Comparison of ENCODE assay signal across 8 cellular contexts in the genomic region with DNA sequence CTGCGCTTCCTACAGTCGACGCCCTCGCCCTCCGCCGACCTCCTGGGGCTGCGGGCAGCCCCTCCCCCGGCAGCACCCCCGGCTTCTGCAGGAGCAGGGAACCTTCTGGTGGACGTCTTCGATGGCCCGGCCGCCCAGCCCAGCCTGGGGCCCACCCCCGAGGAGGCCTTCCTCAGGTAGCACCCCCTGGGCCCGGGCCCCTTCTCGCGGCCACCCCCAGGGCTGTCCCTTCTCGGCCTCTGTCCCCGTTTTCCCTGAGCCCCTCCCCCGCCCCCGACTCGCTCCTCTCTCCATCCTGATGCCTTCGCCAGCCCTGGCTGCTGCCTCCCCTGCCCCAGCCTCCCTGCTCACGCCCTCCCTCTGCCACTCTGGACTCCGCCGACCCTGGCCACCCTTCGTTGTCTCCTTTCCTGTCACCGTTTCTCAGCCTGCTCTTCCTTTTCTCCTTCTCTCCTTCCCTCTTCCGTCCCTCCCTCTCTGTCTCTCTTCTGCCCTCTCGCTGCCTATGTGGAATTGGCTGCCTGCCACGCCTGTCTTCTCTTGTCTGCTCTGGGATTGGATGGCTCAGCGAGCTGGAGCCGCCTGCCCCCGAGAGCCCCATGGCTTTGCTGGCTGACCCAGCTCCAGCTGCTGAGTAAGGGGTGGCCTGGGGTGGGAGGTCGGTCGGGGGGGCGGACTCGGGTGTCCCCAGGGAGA. TPM values are rescaled to one million over a fixed set of nuclear protein-coding genes. Genes with fewer than 3 reads are reported as not detected.
DNase-seq lines count a peak whose midpoint lies in the region; ATAC-seq and TF ChIP-seq lines count a peak whose summit lies in the region.

No MANE protein-coding gene starts in this region.

- no peak for TF ChIP-seq RAD21 in HCT116 (IDR thresholded peaks at IDR 0.05; ENCODE audit: low read depth)
- no peak for TF ChIP-seq RAD21 in SK-N-SH (IDR thresholded peaks at IDR 0.05; ENCODE audit: low read length)

- peaks cover 13 to 21% of the 10 kb centered on the region in 2 experiments for H3K36me3 ChIP-seq in HCT116 (ENCODE audit: control insufficient read depth in 1 of 2, insufficient read depth in 2 of 2, low read length in 2 of 2)
- peaks cover 16 to 29% of the 10 kb centered on the region in 2 experiments for H3K36me3 ChIP-seq in SK-N-SH (replicated peaks in 1 of 2; ENCODE audit: control insufficient read depth in 1 of 2, insufficient read depth in 2 of 2, low read length in 1 of 2)

- BruUV-seq in HCT116 (replicated peaks; lab: Mats Ljungman, UMichigan): no TSS peak

- H3K4me1 ChIP-seq in HCT116 (ENCODE audit: control insufficient read depth in 1 of 2, insufficient read depth in 2 of 2, low read length in 2 of 2) (peaks cover 4 to 16% of the 10 kb centered on the region in 2 experiments; a peak in 3 of 4 replicates), SK-N-SH (ENCODE audit: control insufficient read depth in 1 of 2, insufficient read depth in 2 of 2, low read depth in 1 of 2, low read length in 1 of 2) (peaks cover 0 to 16% of the 10 kb centered on the region in 2 experiments; a peak in 1 of 4 replicates), foreskin keratinocyte (no peaks in the 10 kb centered on the region)

- H3K27ac Mint-ChIP-seq in CD14-positive monocyte: peak overlapping the region in 2 of 7 donors; percentile 13 to 73

- H3K79me2 ChIP-seq in HCT116 (ENCODE audit: insufficient read depth, low read length) (no peaks in the 10 kb centered on the region), SK-N-SH (ENCODE audit: insufficient read depth) (no peaks in the 10 kb centered on the region)

- intact Hi-C loops in HCT116 (cut with micrococcal nuclease) (no loop called here), CD14-positive monocyte (cut with micrococcal nuclease) (no loop called here)

- peak overlapping the region; percentile 29; the same call in 1 of the 2 replicates for H3K27ac ChIP-seq in HCT116 (ENCODE audit: low read depth, low read length)
- H3K27ac ChIP-seq in SK-N-SH (ENCODE audit: low read depth in 2 of 2, low read length in 1 of 2): peak overlapping the region in 1 of 2 experiments; percentile 73; a peak in 1 of 4 replicates
- H3K27ac ChIP-seq in foreskin keratinocyte: no peak overlapping the region

- H3K4me3 Mint-ChIP-seq in CD14-positive monocyte: no peak overlapping the region

- H3K9me2 ChIP-seq in HCT116 (ENCODE audit: insufficient read depth): no peaks in the 10 kb centered on the region
- no peaks in the 10 kb centered on the region for H3K9me2 ChIP-seq in SK-N-SH

- POLR2A ChIA-PET in HCT116 (lab: Charles Lee): no interaction called here
- POLR2A ChIA-PET in SK-N-SH (lab: Yijun Ruan, JAX): interaction anchor here (0.9 kb wide), 1 partner anchor 11 kb away, joined by 7 read pairs; a partner anchor contains a TSS

- DNase-seq in HCT116 (ENCODE audit: low read depth, low spot score) (no peak), SK-N-SH (peak; percentile 97), foreskin keratinocyte (peak in 1 of 2 donors; percentile 18), non-pigmented ciliary epithelial cell (ENCODE audit: low read depth) (peak; percentile 60), RKO (ENCODE audit: low spot score) (no peak), CD14-positive monocyte (ENCODE audit: low spot score) (no peak), germinal center (ENCODE audit: low spot score) (no peak)

- H3K9ac ChIP-seq in HCT116 (ENCODE audit: low read length) (no peak overlapping the region), SK-N-SH (no peak overlapping the region)

- TF ChIP-seq CTCF in HCT116 (IDR thresholded peaks at IDR 0.05 in 2 of 3, conservative IDR thresholded peaks at IDR 0.05 in 1 of 3; ENCODE audit: borderline replicate concordance in 1 of 3, insufficient read depth in 1 of 3, low read depth in 2 of 3, low read length in 2 of 3) (no peak), SK-N-SH (IDR thresholded peaks at IDR 0.05) (0 out of 2 replicates have a peak, but pooled peaks have one; percentile 7), foreskin keratinocyte (conservative IDR thresholded peaks at IDR 0.05) (peak; percentile 40), CD14-positive monocyte (IDR thresholded peaks at IDR 0.05) (no peak)

- H3K4me1 Mint-ChIP-seq in CD14-positive monocyte: peaks cover 5% of the 10 kb centered on the region

- H3K4me2 ChIP-seq in HCT116 (ENCODE audit: low read length) (no peak overlapping the region), SK-N-SH (peak overlapping the region; percentile 34; the same call in 1 of the 2 replicates)

- H3K27me3 ChIP-seq in HCT116 (ENCODE audit: insufficient read depth, low read length): no peaks in the 10 kb centered on the region
- no peaks in the 10 kb centered on the region for H3K27me3 ChIP-seq in SK-N-SH (ENCODE audit: insufficient read depth)
- no peaks in the 10 kb centered on the region for H3K27me3 ChIP-seq in foreskin keratinocyte

- no peak for TF ChIP-seq EP300 in SK-N-SH (IDR thresholded peaks at IDR 0.05; ENCODE audit: borderline replicate concordance in 1 of 2, low read depth in 1 of 2, low read length in 1 of 2)

- RAD21 ChIA-PET in HCT116 (lab: Charles Lee; ENCODE audit: low non-redundant PET in 1 of 2, low total read pairs in 2 of 2, uncharacterized antibody in 2 of 2, unreplicated experiment in 2 of 2): no interaction called here

- TF ChIP-seq POLR2A in HCT116 (IDR thresholded peaks at IDR 0.05; ENCODE audit: borderline replicate concordance, extremely low read depth, insufficient read depth, insufficient read length): no peak

- CTCF ChIA-PET in HCT116 (lab: Charles Lee) (no interaction called here), SK-N-SH (lab: Yijun Ruan, JAX) (interaction anchor here (1.0 kb wide), 1 partner anchor 130 kb away, joined by 4 read pairs; no protein-coding TSS in a partner anchor)

- no peaks in the 10 kb centered on the region for H3K9me3 ChIP-seq in HCT116 (ENCODE audit: control insufficient read depth in 1 of 2, insufficient read depth in 1 of 2, low read depth in 1 of 2, low read length in 2 of 2)
- no peaks in the 10 kb centered on the region for H3K9me3 ChIP-seq in SK-N-SH

- H3K36me3 Mint-ChIP-seq in CD14-positive monocyte: peaks cover 77 to 89% of the 10 kb centered on the region in 2 donors

- H4K20me1 ChIP-seq in HCT116 (ENCODE audit: insufficient read depth) (no peaks in the 10 kb centered on the region), SK-N-SH (ENCODE audit: insufficient read depth) (no peaks in the 10 kb centered on the region)

- H2AFZ ChIP-seq in HCT116 (ENCODE audit: low read depth, low read length, poor library complexity, severe bottlenecking) (no peak overlapping the region), SK-N-SH (ENCODE audit: low read depth) (no peak overlapping the region)

- H3K27me3 Mint-ChIP-seq in CD14-positive monocyte (ENCODE audit: low read depth in 3 of 3): peaks cover 0 to 2% (median 0%) of the 10 kb centered on the region in 3 donors

- WGBS in SK-N-SH (ENCODE audit: low lambda C conversion rate): 28% methylated on average over 29 of the region's 38 CpGs

- H3K4me3 ChIP-seq in HCT116 (replicated peaks in 1 of 2; ENCODE audit: low read depth in 1 of 2, low read length in 2 of 2): no peak overlapping the region
- peak overlapping the region in 1 of 2 experiments; percentile 33; a peak in 1 of 4 replicates for H3K4me3 ChIP-seq in SK-N-SH (ENCODE audit: low read depth in 2 of 2, low read length in 1 of 2)

- ATAC-seq in HCT116 (peak; percentile 51), foreskin keratinocyte (peak; percentile 44), GM21447 (IDR thresholded peaks at IDR 0.05; ENCODE audit: unreplicated experiment) (no peak)

- no peaks in the 10 kb centered on the region for H3K9me3 Mint-ChIP-seq in CD14-positive monocyte

- peaks cover 10% of the 10 kb centered on the region for H3F3A ChIP-seq in SK-N-SH (replicated peaks; ENCODE audit: insufficient read depth)

RNA-seq across cellular contexts. Expression of a gene that starts 11.0 kb away (rescaled TPM):
- 1.1 TPM for total RNA-seq in HCT116 (2021; ENCODE audit: unreplicated experiment)
- polyA plus RNA-seq in HCT116 (2012): 1.0 and 2.3 TPM in 2 replicates
- 23.7 and 29.9 TPM in 2 replicates for polyA plus RNA-seq in SK-N-SH (2012; rRNA removed)
- 15.2 and 23.5 TPM in 2 replicates for polyA plus RNA-seq in SK-N-SH (2012; cell fraction: cytosol; rRNA removed)
- polyA plus RNA-seq in SK-N-SH (2012; cell fraction: nucleus; rRNA removed): 56.1 and 56.3 TPM in 2 replicates
- total RNA-seq in foreskin keratinocyte: 10.6 and 12.3 TPM in 2 replicates
- polyA plus RNA-seq in foreskin keratinocyte: 13.1 and 15.7 TPM in 2 replicates
- polyA plus RNA-seq in CD14-positive monocyte: 1 to 10 TPM; 5.3 TPM

RNA-seq across cellular contexts. Expression of a gene that starts 16.0 kb away (rescaled TPM):
- 77.7 TPM for total RNA-seq in HCT116 (2021; ENCODE audit: unreplicated experiment)
- polyA plus RNA-seq in HCT116 (2012): 56.6 and 62.7 TPM in 2 replicates
- 15.7 and 30.2 TPM in 2 replicates for polyA plus RNA-seq in SK-N-SH (2012; rRNA removed)
- 20.5 and 25.3 TPM in 2 replicates for polyA plus RNA-seq in SK-N-SH (2012; cell fraction: cytosol; rRNA removed)
- polyA plus RNA-seq in SK-N-SH (2012; cell fraction: nucleus; rRNA removed): 105 and 119 TPM in 2 replicates
- 24.8 and 25.8 TPM in 2 replicates for total RNA-seq in foreskin keratinocyte
- 37.8 and 41.5 TPM in 2 replicates for polyA plus RNA-seq in foreskin keratinocyte
- 10 to 100 TPM; 13.9 to 18.5 TPM for polyA plus RNA-seq in CD14-positive monocyte

RNA-seq across cellular contexts. Expression of a gene that starts 35.3 kb away (rescaled TPM):
- total RNA-seq in HCT116 (2021; ENCODE audit: unreplicated experiment) (102 TPM), foreskin keratinocyte (68.0 and 70.1 TPM in 2 replicates)
- 92.9 and 95.3 TPM in 2 replicates for polyA plus RNA-seq in HCT116 (2012)
- polyA plus RNA-seq in SK-N-SH (2012; rRNA removed) (59.6 and 74.8 TPM in 2 replicates), foreskin keratinocyte (58.2 and 60.9 TPM in 2 replicates), CD14-positive monocyte (10 to 100 TPM; 12.1 to 15.1 TPM)
- 26.7 and 43.4 TPM in 2 replicates for polyA plus RNA-seq in SK-N-SH (2012; cell fraction: cytosol; rRNA removed)
- 104 and 135 TPM in 2 replicates for polyA plus RNA-seq in SK-N-SH (2012; cell fraction: nucleus; rRNA removed)

RNA-seq across cellular contexts. Expression of a gene that starts 39.0 kb away (rescaled TPM):
- total RNA-seq in HCT116 (2021; ENCODE audit: unreplicated experiment) (0.76 TPM), foreskin keratinocyte (0.10 and 0.18 TPM in 2 replicates)
- polyA plus RNA-seq in HCT116 (2012): 0.74 and 0.91 TPM in 2 replicates
- polyA plus RNA-seq in SK-N-SH (2012; rRNA removed) (not detected in 2 replicates), foreskin keratinocyte (0.13 and 0.15 TPM in 2 replicates), CD14-positive monocyte (under 1 TPM; 0.37 to 0.51 TPM)
- 0.03 TPM in 1 of 2 replicates, not detected in the other for polyA plus RNA-seq in SK-N-SH (2012; cell fraction: cytosol; rRNA removed)
- 0.04 TPM in 1 of 2 replicates, not detected in the other for polyA plus RNA-seq in SK-N-SH (2012; cell fraction: nucleus; rRNA removed)

RNA-seq across cellular contexts. Expression of a gene that starts 48.8 kb away (rescaled TPM):
- total RNA-seq in HCT116 (2021; ENCODE audit: unreplicated experiment) (236 TPM), foreskin keratinocyte (77.3 and 92.2 TPM in 2 replicates)
- 179 and 183 TPM in 2 replicates for polyA plus RNA-seq in HCT116 (2012)
- polyA plus RNA-seq in SK-N-SH (2012; rRNA removed) (56.1 and 95.0 TPM in 2 replicates), foreskin keratinocyte (99.5 and 116 TPM in 2 replicates), CD14-positive monocyte (10 to 100 TPM; 18.3 to 31.2 TPM)
- 32.2 and 57.7 TPM in 2 replicates for polyA plus RNA-seq in SK-N-SH (2012; cell fraction: cytosol; rRNA removed)
- polyA plus RNA-seq in SK-N-SH (2012; cell fraction: nucleus; rRNA removed): 272 and 289 TPM in 2 replicates

Comparison
In these comparisons a context has a peak if more than half of its experiments do, and no peak if none do; other contexts are left out.
1. DNase-seq: peak in SK-N-SH (single experiment) and non-pigmented ciliary epithelial cell (single experiment); none in HCT116 (single experiment), RKO (single experiment), CD14-positive monocyte (single experiment) and germinal center (single experiment).
2. CTCF ChIP-seq: peak in SK-N-SH (single experiment) and foreskin keratinocyte (single experiment); none in HCT116 (0 of 3) and CD14-positive monocyte (single experiment).